In genomic region chr6:43499028-43499815, GRCh38 we compare ENCODE assay signal across 27 cellular contexts. TPM values are rescaled to one million over a fixed set of nuclear protein-coding genes. Genes with fewer than 3 reads are reported as not detected.
DNase-seq lines count a peak whose midpoint lies in the region; ATAC-seq and TF ChIP-seq lines count a peak whose summit lies in the region.
"Had no signal": no experiment of that assay in that cellular context is flagged by ENCODE, and none has a peak within 500 bp of the region (broad histone marks: within the 10 kb centered on the region; RNA-seq: fewer than 3 reads in every experiment).

No MANE protein-coding gene starts in this region.

- H3K27ac Mint-ChIP-seq in MCF 10A (ENCODE audit: low read depth, unreplicated experiment) (no peak overlapping the region), nephron (peak overlapping the region in 2 of 3 experiments; percentile 27 to 31)
- H3K27ac Mint-ChIP-seq: activated CD4-positive, alpha-beta memory T cell treated with anti-CD3 and anti-CD28 coated beads for 36 hours; natural killer cell treated with Interleukin-12 subunit alpha and Interleukin-12 subunit beta and Interleukin-15 and Interleukin-18, amount 100 ng/mL, for 72 hours; progenitor cell of endocrine pancreas; WTC11 had no signal

- H3K4me3 ChIP-seq in breast epithelium (no peak overlapping the region), fibroblast of the aortic adventitia (ENCODE audit: low read depth, low read length) (no peak overlapping the region), tibial artery (no peak overlapping the region)
- no peak overlapping the region for H3K4me3 ChIP-seq in effector memory CD4-positive, alpha-beta T cell (ENCODE audit: insufficient read depth, low read depth, low read length, poor library complexity, severe bottlenecking)

- H3K27ac ChIP-seq in breast epithelium (peak overlapping the region in 1 of 2 donors; percentile 50), tibial artery (peak overlapping the region; percentile 6 to 28)
- H3K27ac ChIP-seq in effector memory CD4-positive, alpha-beta T cell (ENCODE audit: insufficient read depth, low read length, poor library complexity, severe bottlenecking): no peak overlapping the region

- intact Hi-C loops in MCF 10A (cut with micrococcal nuclease): loop anchor here (5.0 kb wide), 2 partner anchors 132 to 597 kb away; partner anchors contain the start of gene ZNF318
- intact Hi-C loops in breast epithelium (cut with DNase I; ENCODE audit: low total_unique reads): no loop called here
- intact Hi-C loops in tibial artery (cut with DNase I; ENCODE audit: low total_unique reads): no loop called here

- H3K9me3 Mint-ChIP-seq in MCF 10A (ENCODE audit: unreplicated experiment): no peaks in the 10 kb centered on the region
- no peaks in the 10 kb centered on the region for H3K9me3 Mint-ChIP-seq in nephron
- H3K9me3 Mint-ChIP-seq: activated CD4-positive, alpha-beta memory T cell treated with anti-CD3 and anti-CD28 coated beads for 36 hours; activated naive CD4-positive, alpha-beta T cell treated with anti-CD3 and anti-CD28 coated beads, Interleukin-2, amount 10 ng/mL, durations not matched to agents 7 days and 5 days; central memory CD8-positive, alpha-beta T cell; H9; natural killer cell treated with Interleukin-12 subunit alpha and Interleukin-12 subunit beta and Interleukin-15 and Interleukin-18, amount 100 ng/mL, for 72 hours; WTC11 had no signal

- ATAC-seq in GM18870 (IDR thresholded peaks at IDR 0.05; ENCODE audit: unreplicated experiment): no peak
- ATAC-seq: SK-N-SH treated with all-trans-retinoic acid at 6 μM for 48 hours, WTC11 had no signal

- no peak for TF ChIP-seq POLR2A in breast epithelium (IDR thresholded peaks at IDR 0.05)

- TF ChIP-seq CTCF in MCF 10A (IDR thresholded peaks at IDR 0.05; ENCODE audit: unreplicated experiment) (no peak), breast epithelium (IDR thresholded peaks at IDR 0.05) (no peak), fibroblast of the aortic adventitia (IDR thresholded peaks at IDR 0.05; ENCODE audit: insufficient read depth, low read length) (no peak), nephron (IDR thresholded peaks at IDR 0.05; ENCODE audit: unreplicated experiment in 3 of 3) (no peak), tibial artery (IDR thresholded peaks at IDR 0.05) (no peak)

- no peaks in the 10 kb centered on the region for H3K27me3 Mint-ChIP-seq in MCF 10A (ENCODE audit: insufficient read depth, unreplicated experiment)
- no peaks in the 10 kb centered on the region for H3K27me3 Mint-ChIP-seq in nephron (ENCODE audit: low read depth)
- H3K27me3 Mint-ChIP-seq: activated CD4-positive, alpha-beta memory T cell treated with anti-CD3 and anti-CD28 coated beads for 36 hours; activated naive CD4-positive, alpha-beta T cell treated with anti-CD3 and anti-CD28 coated beads, Interleukin-2, amount 10 ng/mL, durations not matched to agents 7 days and 5 days; central memory CD8-positive, alpha-beta T cell; natural killer cell treated with Interleukin-12 subunit alpha and Interleukin-12 subunit beta and Interleukin-15 and Interleukin-18, amount 100 ng/mL, for 72 hours; progenitor cell of endocrine pancreas had no signal

- peaks cover 4% of the 10 kb centered on the region for H3K36me3 ChIP-seq in breast epithelium
- H3K36me3 ChIP-seq in tibial artery: peaks cover 47 to 68% (median 62%) of the 10 kb centered on the region in 3 donors
- peaks cover 55% of the 10 kb centered on the region for H3K36me3 ChIP-seq in effector memory CD4-positive, alpha-beta T cell (ENCODE audit: control insufficient read depth, insufficient read depth, low read length)

- H3K4me3 Mint-ChIP-seq in MCF 10A (ENCODE audit: unreplicated experiment) (no peak overlapping the region), nephron (no peak overlapping the region)
- H3K4me3 Mint-ChIP-seq: activated CD4-positive, alpha-beta memory T cell treated with anti-CD3 and anti-CD28 coated beads for 36 hours; activated naive CD4-positive, alpha-beta T cell treated with anti-CD3 and anti-CD28 coated beads, Interleukin-2, amount 10 ng/mL, durations not matched to agents 7 days and 5 days; central memory CD8-positive, alpha-beta T cell; H9; natural killer cell treated with Interleukin-12 subunit alpha and Interleukin-12 subunit beta and Interleukin-15 and Interleukin-18, amount 100 ng/mL, for 72 hours; WTC11 had no signal

- H3K4me1 Mint-ChIP-seq in MCF 10A (ENCODE audit: insufficient read depth, unreplicated experiment) (peaks cover 28% of the 10 kb centered on the region), nephron (peaks cover 23% of the 10 kb centered on the region)

- POLR2A ChIA-PET in MCF 10A (lab: Yijun Ruan, JAX): interaction anchor here (9.6 kb wide), 1 partner anchor 19 kb away, joined by 209 read pairs; the partner anchor contains the start of gene TJAP1

- H3K27me3 ChIP-seq in breast epithelium (no peaks in the 10 kb centered on the region), tibial artery (no peaks in the 10 kb centered on the region)
- H3K27me3 ChIP-seq in effector memory CD4-positive, alpha-beta T cell (replicated peaks; ENCODE audit: control insufficient read depth, insufficient read depth, low read length, poor library complexity, severe bottlenecking): no peaks in the 10 kb centered on the region

- BruUV-seq in MCF 10A (replicated peaks; lab: Mats Ljungman, UMichigan): TSS peak; percentile 9

- H3K4me1 ChIP-seq in breast epithelium (peaks cover 0 to 5% of the 10 kb centered on the region in 2 donors), tibial artery (peaks cover 0 to 49% (median 24%) of the 10 kb centered on the region in 4 donors)
- H3K4me1 ChIP-seq in effector memory CD4-positive, alpha-beta T cell (ENCODE audit: control insufficient read depth, insufficient read depth, low read length, poor library complexity, severe bottlenecking): peaks cover 14% of the 10 kb centered on the region

- H3K36me3 Mint-ChIP-seq in MCF 10A (ENCODE audit: insufficient read depth, unreplicated experiment) (peaks cover 84% of the 10 kb centered on the region), nephron (ENCODE audit: low read depth) (peaks cover 45% of the 10 kb centered on the region)
- H3K36me3 Mint-ChIP-seq: natural killer cell treated with Interleukin-12 subunit alpha and Interleukin-12 subunit beta and Interleukin-15 and Interleukin-18, amount 100 ng/mL, for 72 hours had no signal

- no peaks in the 10 kb centered on the region for H3K9me3 ChIP-seq in breast epithelium
- no peaks in the 10 kb centered on the region for H3K9me3 ChIP-seq in tibial artery
- H3K9me3 ChIP-seq in effector memory CD4-positive, alpha-beta T cell (ENCODE audit: control insufficient read depth, low read length): no peaks in the 10 kb centered on the region
- H3K9me3 ChIP-seq: Caco-2 had no signal

- DNase-seq in MCF 10A (ENCODE audit: unreplicated experiment): no peak
- no peak for DNase-seq in breast epithelium (ENCODE audit: low spot score in 2 of 2)
- DNase-seq in fibroblast of the aortic adventitia (ENCODE audit: low read depth): peak; percentile 57
- no peak for DNase-seq in tibial artery
- DNase-seq in effector memory CD4-positive, alpha-beta T cell: no peak
- DNase-seq in activated CD4-positive, alpha-beta T cell treated with anti-CD3 and anti-CD28 coated beads, Interleukin-2, amount 50 U/mL, for 48 hours: no peak
- DNase-seq: activated CD4-positive, alpha-beta memory T cell treated with anti-CD3 and anti-CD28 coated beads for 36 hours; activated naive CD4-positive, alpha-beta T cell treated with anti-CD3 and anti-CD28 coated beads, Interleukin-2, amount 10 ng/mL, durations not matched to agents 7 days and 5 days; activated T-cell treated with anti-CD3 and anti-CD28 coated beads, Interleukin-2, amount 50 U/mL, for 1 hour; anterior cingulate cortex; Caco-2; H9; islet precursor cell; KG1; MV-4-11; NCI-H1930; stimulated activated CD4-positive, alpha-beta T cell treated with anti-CD3 and anti-CD28 coated beads, Interleukin-12 subunit alpha, Interleukin-12 subunit beta, amount 100 ng/mL, for 4 hours; T-helper 9 cell had no signal

- CTCF ChIA-PET in MCF 10A (lab: Yijun Ruan, JAX): interaction anchor here (1.5 to 9.0 kb wide), 3 partner anchors 6 to 44 kb away, joined by 4 to 102 read pairs (median 93); partner anchors contain the start of genes DLK2 and TJAP1

RNA-seq across cellular contexts. Expression of gene LRRC73, which starts 10.9 kb away (rescaled TPM):
- total RNA-seq in MCF 10A (2022) (0.37 and 1.2 TPM in 2 replicates), breast epithelium (under 1 TPM in 2 of 3 donors, not detected in 1; 0.29 to 0.33 TPM), fibroblast of the aortic adventitia (ENCODE audit: low replicate concordance) (0.63 and 0.98 TPM in 2 replicates)

RNA-seq across cellular contexts. Expression of gene YIPF3, which starts 17.5 kb away (rescaled TPM):
- total RNA-seq in MCF 10A (2022) (65.1 and 72.9 TPM in 2 replicates), breast epithelium (100 to 1,000 TPM in 1 of 3 donors, 10 to 100 TPM in 2; 89.5 to 100 (median 96.2) TPM), fibroblast of the aortic adventitia (ENCODE audit: low replicate concordance) (71.6 and 94.4 TPM in 2 replicates)

RNA-seq across cellular contexts. Expression of gene POLR1C, which starts 17.7 kb away (rescaled TPM):
- total RNA-seq in MCF 10A (2022) (54.9 and 63.6 TPM in 2 replicates), breast epithelium (10 to 100 TPM; 18.9 to 38.8 (median 38.7) TPM), fibroblast of the aortic adventitia (ENCODE audit: low replicate concordance) (27.0 and 45.7 TPM in 2 replicates)

RNA-seq across cellular contexts. Expression of gene TJAP1, which starts 21.9 kb away (rescaled TPM):
- 70.9 and 78.9 TPM in 2 replicates for total RNA-seq in MCF 10A (2022)
- 10 to 100 TPM; 18.6 to 21.8 (median 21.3) TPM for total RNA-seq in breast epithelium
- total RNA-seq in fibroblast of the aortic adventitia (ENCODE audit: low replicate concordance): 14.2 and 24.4 TPM in 2 replicates

RNA-seq across cellular contexts. Expression of gene DLK2, which starts 43.9 kb away (rescaled TPM):
- 13.6 and 30.2 TPM in 2 replicates for total RNA-seq in MCF 10A (2022)
- 1 to 10 TPM in 2 of 3 donors, not detected in 1; 3.6 to 8.9 TPM for total RNA-seq in breast epithelium
- total RNA-seq in fibroblast of the aortic adventitia (ENCODE audit: low replicate concordance): 0.36 and 0.98 TPM in 2 replicates
- total RNA-seq: mesenteric fat pad, NCI-H460 had no signal
